In the genomic region with DNA sequence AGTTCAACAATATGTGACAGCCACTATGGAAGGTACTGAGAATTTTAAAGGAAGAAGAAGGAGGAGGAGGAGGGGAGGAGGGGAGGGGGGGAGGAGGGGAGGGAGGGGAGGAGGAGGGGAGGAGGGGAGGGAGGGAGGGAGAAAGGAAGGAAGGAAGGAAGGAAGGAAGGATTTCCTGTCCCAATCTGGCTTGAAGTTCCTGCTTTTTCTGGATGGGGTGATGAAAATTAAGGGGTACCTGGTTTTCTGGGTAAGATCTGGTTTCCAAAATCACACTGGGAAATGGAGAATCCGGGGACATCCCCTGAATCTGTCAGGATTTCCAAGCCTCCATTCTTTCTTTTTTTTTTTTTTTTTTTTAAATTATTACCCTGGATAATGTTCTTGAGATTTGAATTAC, we compare ENCODE assay signal across 8 cellular contexts.
"Had no signal": no experiment of that assay in that cellular context is flagged by ENCODE, and none has a peak within 500 bp of the region (broad histone marks: within the 10 kb centered on the region; RNA-seq: fewer than 3 reads in every experiment).

No MANE protein-coding gene starts in this region.

- FAIRE-seq: G401.6, GM12878, GM12891, GM12892, GM18507, GM19239 had no signal

- H3K4me3 ChIP-seq: GM12878 had no signal

- ATAC-seq: GM12878 had no signal

- DNase-seq: GDM1, GF-D8 had no signal
